19 cellular contexts compared by ENCODE assay signal in genomic region chr10:101857802-101858476, GRCh38.
"Had no signal": no experiment of that assay in that cellular context is flagged by ENCODE, and none has a peak within 500 bp of the region (broad histone marks: within the 10 kb centered on the region; RNA-seq: fewer than 3 reads in every experiment).

No MANE protein-coding gene starts in this region.

- H3K27ac Mint-ChIP-seq: activated naive CD4-positive, alpha-beta T cell treated with anti-CD3 and anti-CD28 coated beads for 36 hours; stimulated activated naive B cell treated with anti-CD40 and anti-IgM and Interleukin-4, amounts not matched to agents 10 μg/mL and 1 μg/mL and 100 μg/mL, for 72 hours had no signal

- H3K9me3 ChIP-seq: body of pancreas, neutrophil, pancreas, thyroid gland had no signal

- FAIRE-seq: colon, pancreas, urothelium cell line had no signal

- H3K4me3 Mint-ChIP-seq: activated CD4-positive, alpha-beta memory T cell treated with anti-CD3 and anti-CD28 coated beads, Interleukin-2, amount 10 ng/mL, durations not matched to agents 7 days and 5 days; activated CD8-positive, alpha-beta memory T cell treated with anti-CD3 and anti-CD28 coated beads, Interleukin-2, amount 10 ng/mL, durations not matched to agents 7 days and 5 days; activated naive CD4-positive, alpha-beta T cell treated with anti-CD3 and anti-CD28 coated beads for 36 hours; stimulated activated naive B cell treated with anti-CD40 and anti-IgM and Interleukin-4, amounts not matched to agents 10 μg/mL and 1 μg/mL and 100 μg/mL, for 72 hours had no signal

- ATAC-seq: body of pancreas; sciatic nerve; stimulated activated naive B cell treated with anti-CD40 and anti-IgM and Interleukin-4, amounts not matched to agents 10 μg/mL and 1 μg/mL and 100 μg/mL, for 72 hours had no signal

- H3K4me1 ChIP-seq: thyroid gland had no signal

- H3K27me3 ChIP-seq: body of pancreas, dorsolateral prefrontal cortex, neutrophil, pancreas, thyroid gland had no signal

- DNase-seq: activated CD4-positive, alpha-beta memory T cell treated with anti-CD3 and anti-CD28 coated beads, Interleukin-2, amount 10 ng/mL, durations not matched to agents 7 days and 5 days; activated CD8-positive, alpha-beta memory T cell treated with anti-CD3 and anti-CD28 coated beads, Interleukin-2, amount 10 ng/mL, durations not matched to agents 7 days and 5 days; activated naive CD4-positive, alpha-beta T cell treated with anti-CD3 and anti-CD28 coated beads for 36 hours; body of pancreas; caudate nucleus; dorsolateral prefrontal cortex; foreskin melanocyte; glutamatergic neuron; mesendoderm; naive thymus-derived CD4-positive, alpha-beta T cell; pancreas; stimulated activated CD4-positive, alpha-beta T cell treated with anti-CD3 and anti-CD28 coated beads, Interleukin-4, amount 100 ng/mL, for 24 hours; stimulated activated naive B cell treated with anti-CD40 and anti-IgM and Interleukin-4, amounts not matched to agents 10 μg/mL and 1 μg/mL and 100 μg/mL, for 72 hours; SW 1271; thyroid gland had no signal

- H3K36me3 ChIP-seq: neutrophil, pancreas, thyroid gland had no signal

- H3K27ac ChIP-seq: body of pancreas, dorsolateral prefrontal cortex, pancreas, thyroid gland had no signal

- H3K27me3 Mint-ChIP-seq: activated CD4-positive, alpha-beta memory T cell treated with anti-CD3 and anti-CD28 coated beads, Interleukin-2, amount 10 ng/mL, durations not matched to agents 7 days and 5 days; activated CD8-positive, alpha-beta memory T cell treated with anti-CD3 and anti-CD28 coated beads, Interleukin-2, amount 10 ng/mL, durations not matched to agents 7 days and 5 days; naive thymus-derived CD4-positive, alpha-beta T cell; stimulated activated naive B cell treated with anti-CD40 and anti-IgM and Interleukin-4, amounts not matched to agents 10 μg/mL and 1 μg/mL and 100 μg/mL, for 72 hours had no signal

- H3K4me3 ChIP-seq: body of pancreas, dorsolateral prefrontal cortex, pancreas, thyroid gland had no signal
